ENCODE assay signal across 1 cellular context in genomic region chr7:79434867-79435266, GRCh38.
TF ChIP-seq lines count a peak whose summit lies in the region.

No MANE protein-coding gene starts in this region.

TF ChIP-seq in HepG2, 621 proteins besides CTCF, POLR2A, EP300 and RAD21 (continued from another document):
- TF ChIP-seq PCBP1 (IDR thresholded peaks at IDR 0.05; ENCODE audit: borderline replicate concordance, low read depth, low read length) = no peak
- TF ChIP-seq CAMTA2 (CRISPR knock-in tag; IDR thresholded peaks at IDR 0.05; ENCODE audit: borderline replicate concordance) = no peak
- peak; percentile 47 for TF ChIP-seq NCOA2 (CRISPR knock-in tag; IDR thresholded peaks at IDR 0.05)
- TF ChIP-seq ZNF224 (CRISPR knock-in tag; IDR thresholded peaks at IDR 0.05) = no peak
- no peak for TF ChIP-seq SOX13 (IDR thresholded peaks at IDR 0.05)
- TF ChIP-seq SOX13 (CRISPR knock-in tag; conservative IDR thresholded peaks at IDR 0.05 in 1 of 2, IDR thresholded peaks at IDR 0.05 in 1 of 2) = peak in 1 of 2 experiments; percentile 71; a peak in 1 of 4 replicates
- TF ChIP-seq STAG1 (CRISPR knock-in tag; IDR thresholded peaks at IDR 0.05) = no peak
- TF ChIP-seq, protein P1, sequence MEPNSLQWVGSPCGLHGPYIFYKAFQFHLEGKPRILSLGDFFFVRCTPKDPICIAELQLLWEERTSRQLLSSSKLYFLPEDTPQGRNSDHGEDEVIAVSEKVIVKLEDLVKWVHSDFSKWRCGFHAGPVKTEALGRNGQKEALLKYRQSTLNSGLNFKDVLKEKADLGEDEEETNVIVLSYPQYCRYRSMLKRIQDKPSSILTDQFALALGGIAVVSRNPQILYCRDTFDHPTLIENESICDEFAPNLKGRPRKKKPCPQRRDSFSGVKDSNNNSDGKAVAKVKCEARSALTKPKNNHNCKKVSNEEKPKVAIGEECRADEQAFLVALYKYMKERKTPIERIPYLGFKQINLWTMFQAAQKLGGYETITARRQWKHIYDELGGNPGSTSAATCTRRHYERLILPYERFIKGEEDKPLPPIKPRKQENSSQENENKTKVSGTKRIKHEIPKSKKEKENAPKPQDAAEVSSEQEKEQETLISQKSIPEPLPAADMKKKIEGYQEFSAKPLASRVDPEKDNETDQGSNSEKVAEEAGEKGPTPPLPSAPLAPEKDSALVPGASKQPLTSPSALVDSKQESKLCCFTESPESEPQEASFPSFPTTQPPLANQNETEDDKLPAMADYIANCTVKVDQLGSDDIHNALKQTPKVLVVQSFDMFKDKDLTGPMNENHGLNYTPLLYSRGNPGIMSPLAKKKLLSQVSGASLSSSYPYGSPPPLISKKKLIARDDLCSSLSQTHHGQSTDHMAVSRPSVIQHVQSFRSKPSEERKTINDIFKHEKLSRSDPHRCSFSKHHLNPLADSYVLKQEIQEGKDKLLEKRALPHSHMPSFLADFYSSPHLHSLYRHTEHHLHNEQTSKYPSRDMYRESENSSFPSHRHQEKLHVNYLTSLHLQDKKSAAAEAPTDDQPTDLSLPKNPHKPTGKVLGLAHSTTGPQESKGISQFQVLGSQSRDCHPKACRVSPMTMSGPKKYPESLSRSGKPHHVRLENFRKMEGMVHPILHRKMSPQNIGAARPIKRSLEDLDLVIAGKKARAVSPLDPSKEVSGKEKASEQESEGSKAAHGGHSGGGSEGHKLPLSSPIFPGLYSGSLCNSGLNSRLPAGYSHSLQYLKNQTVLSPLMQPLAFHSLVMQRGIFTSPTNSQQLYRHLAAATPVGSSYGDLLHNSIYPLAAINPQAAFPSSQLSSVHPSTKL (CRISPR knock-in tag; IDR thresholded peaks at IDR 0.05) = peak; percentile 79
- TF ChIP-seq ARNTL (CRISPR knock-in tag; IDR thresholded peaks at IDR 0.05) = no peak
- no peak for TF ChIP-seq GATAD1 (CRISPR knock-in tag; IDR thresholded peaks at IDR 0.05)
- TF ChIP-seq NR2F2 (IDR thresholded peaks at IDR 0.05; ENCODE audit: borderline replicate concordance, low read depth) = no peak
- TF ChIP-seq ZNF839 (CRISPR knock-in tag; IDR thresholded peaks at IDR 0.05; ENCODE audit: borderline replicate concordance) = no peak
- no peak for TF ChIP-seq KMT2B (CRISPR knock-in tag; IDR thresholded peaks at IDR 0.05)
- TF ChIP-seq, protein P2, sequence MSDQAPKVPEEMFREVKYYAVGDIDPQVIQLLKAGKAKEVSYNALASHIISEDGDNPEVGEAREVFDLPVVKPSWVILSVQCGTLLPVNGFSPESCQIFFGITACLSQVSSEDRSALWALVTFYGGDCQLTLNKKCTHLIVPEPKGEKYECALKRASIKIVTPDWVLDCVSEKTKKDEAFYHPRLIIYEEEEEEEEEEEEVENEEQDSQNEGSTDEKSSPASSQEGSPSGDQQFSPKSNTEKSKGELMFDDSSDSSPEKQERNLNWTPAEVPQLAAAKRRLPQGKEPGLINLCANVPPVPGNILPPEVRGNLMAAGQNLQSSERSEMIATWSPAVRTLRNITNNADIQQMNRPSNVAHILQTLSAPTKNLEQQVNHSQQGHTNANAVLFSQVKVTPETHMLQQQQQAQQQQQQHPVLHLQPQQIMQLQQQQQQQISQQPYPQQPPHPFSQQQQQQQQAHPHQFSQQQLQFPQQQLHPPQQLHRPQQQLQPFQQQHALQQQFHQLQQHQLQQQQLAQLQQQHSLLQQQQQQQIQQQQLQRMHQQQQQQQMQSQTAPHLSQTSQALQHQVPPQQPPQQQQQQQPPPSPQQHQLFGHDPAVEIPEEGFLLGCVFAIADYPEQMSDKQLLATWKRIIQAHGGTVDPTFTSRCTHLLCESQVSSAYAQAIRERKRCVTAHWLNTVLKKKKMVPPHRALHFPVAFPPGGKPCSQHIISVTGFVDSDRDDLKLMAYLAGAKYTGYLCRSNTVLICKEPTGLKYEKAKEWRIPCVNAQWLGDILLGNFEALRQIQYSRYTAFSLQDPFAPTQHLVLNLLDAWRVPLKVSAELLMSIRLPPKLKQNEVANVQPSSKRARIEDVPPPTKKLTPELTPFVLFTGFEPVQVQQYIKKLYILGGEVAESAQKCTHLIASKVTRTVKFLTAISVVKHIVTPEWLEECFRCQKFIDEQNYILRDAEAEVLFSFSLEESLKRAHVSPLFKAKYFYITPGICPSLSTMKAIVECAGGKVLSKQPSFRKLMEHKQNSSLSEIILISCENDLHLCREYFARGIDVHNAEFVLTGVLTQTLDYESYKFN (CRISPR knock-in tag; conservative IDR thresholded peaks at IDR 0.05) = peak; percentile 69
- TF ChIP-seq POGZ (CRISPR knock-in tag; IDR thresholded peaks at IDR 0.05) = peak; percentile 69
